9 cellular contexts compared by ENCODE assay signal in genomic region chr1:226723640-226724532, GRCh38. TPM values are rescaled to one million over a fixed set of nuclear protein-coding genes. Genes with fewer than 3 reads are reported as not detected.
A peak's percentile ranks its signal among the peaks of the same experiment; 100 is the strongest.
DNase-seq lines count a peak whose midpoint lies in the region; ATAC-seq and TF ChIP-seq lines count a peak whose summit lies in the region.
"Had no signal": no experiment of that assay in that cellular context is flagged by ENCODE, and none has a peak within 500 bp of the region (broad histone marks: within the 10 kb centered on the region; RNA-seq: fewer than 3 reads in every experiment).

No MANE protein-coding gene starts in this region.

- H3K9ac ChIP-seq in iPS-18a (ENCODE audit: low read length), result no peak overlapping the region

- H3K27me3 Mint-ChIP-seq in activated T-helper 2 cell treated with anti-CD3 and anti-CD28 coated beads, Interferon-gamma antibody, Interleukin-2, Interleukin-4, amounts not matched to agents 10 μg/mL and 5 μg/mL and 100 μg/mL, durations not matched to agents 14 hours and 24 hours and 36 hours (ENCODE audit: low read depth), result no peaks in the 10 kb centered on the region

- H3K9me3 ChIP-seq in iPS-18a (ENCODE audit: control insufficient read depth, low read depth, low read length) (no peaks in the 10 kb centered on the region), BE2C (no peaks in the 10 kb centered on the region)

- H3K27me3 ChIP-seq in iPS-18a (ENCODE audit: control insufficient read depth, insufficient read depth, low read length) (no peaks in the 10 kb centered on the region), BE2C (no peaks in the 10 kb centered on the region)

- H3K27ac ChIP-seq in iPS-18a (ENCODE audit: low read length) (no peak overlapping the region), temporal lobe (ENCODE audit: low read depth, low read length) (peak overlapping the region; percentile 28)

- H3K4me3 Mint-ChIP-seq in activated T-helper 2 cell treated with anti-CD3 and anti-CD28 coated beads, Interferon-gamma antibody, Interleukin-2, Interleukin-4, amounts not matched to agents 10 μg/mL and 5 μg/mL and 100 μg/mL, durations not matched to agents 14 hours and 24 hours and 36 hours (ENCODE audit: low read depth), result peak overlapping the region; percentile 64

- no peaks in the 10 kb centered on the region for H3K9me3 Mint-ChIP-seq in activated T-helper 2 cell treated with anti-CD3 and anti-CD28 coated beads, Interferon-gamma antibody, Interleukin-2, Interleukin-4, amounts not matched to agents 10 μg/mL and 5 μg/mL and 100 μg/mL, durations not matched to agents 14 hours and 24 hours and 36 hours

- H3K36me3 ChIP-seq in iPS-18a (ENCODE audit: control insufficient read depth, low read depth, low read length) (no peaks in the 10 kb centered on the region), BE2C (no peaks in the 10 kb centered on the region)

- peak; percentile 11 for ATAC-seq in GM21360 (IDR thresholded peaks at IDR 0.05; ENCODE audit: unreplicated experiment)
- ATAC-seq: Panc1 had no signal

- H3K36me3 Mint-ChIP-seq in activated T-helper 2 cell treated with anti-CD3 and anti-CD28 coated beads, Interferon-gamma antibody, Interleukin-2, Interleukin-4, amounts not matched to agents 10 μg/mL and 5 μg/mL and 100 μg/mL, durations not matched to agents 14 hours and 24 hours and 36 hours (ENCODE audit: low read depth), result peaks cover 69% of the 10 kb centered on the region

- TF ChIP-seq CTCF in BE2C (IDR thresholded peaks at IDR 0.05; ENCODE audit: low read depth, low read length), result no peak

- DNase-seq in NCI-H187 (lab: John Stamatoyannopoulos, UW), result peak; percentile 59 to 72
- no peak for DNase-seq in activated T-helper 2 cell treated with anti-CD3 and anti-CD28 coated beads, Interferon-gamma antibody, Interleukin-2, Interleukin-4, amounts not matched to agents 10 μg/mL and 5 μg/mL and 100 μg/mL, durations not matched to agents 14 hours and 24 hours and 36 hours (ENCODE audit: low spot score)
- no peak for DNase-seq in BE2C
- DNase-seq in NCI-H2029 treated with DMSO at 0.1 percent for 48 hours (lab: John Stamatoyannopoulos, UW), result no peak
- no peak for DNase-seq in stimulated activated naive CD4-positive, alpha-beta T cell treated with Interleukin-2 at 50 U/mL for 16 hours (lab: John Stamatoyannopoulos, UW)

- H3K4me3 ChIP-seq in iPS-18a (ENCODE audit: low read length) (peak overlapping the region; percentile 16), BE2C (ENCODE audit: low read depth, low read length) (no peak overlapping the region)

- peaks cover 70% of the 10 kb centered on the region for H3K4me1 Mint-ChIP-seq in activated T-helper 2 cell treated with anti-CD3 and anti-CD28 coated beads, Interferon-gamma antibody, Interleukin-2, Interleukin-4, amounts not matched to agents 10 μg/mL and 5 μg/mL and 100 μg/mL, durations not matched to agents 14 hours and 24 hours and 36 hours (ENCODE audit: low read depth)

- intact Hi-C loops in activated T-helper 2 cell treated with anti-CD3 and anti-CD28 coated beads, Interferon-gamma antibody, Interleukin-2, Interleukin-4, amounts not matched to agents 10 μg/mL and 5 μg/mL and 100 μg/mL, durations not matched to agents 14 hours and 24 hours and 36 hours (cut with micrococcal nuclease), result loop anchor here (1.0 kb wide), 1 partner anchor 11 kb away; no protein-coding TSS in a partner anchor

- peak overlapping the region; percentile 78 for H3K27ac Mint-ChIP-seq in activated T-helper 2 cell treated with anti-CD3 and anti-CD28 coated beads, Interferon-gamma antibody, Interleukin-2, Interleukin-4, amounts not matched to agents 10 μg/mL and 5 μg/mL and 100 μg/mL, durations not matched to agents 14 hours and 24 hours and 36 hours

- peaks cover 40% of the 10 kb centered on the region for H3K4me1 ChIP-seq in iPS-18a (ENCODE audit: control insufficient read depth, low read depth, low read length)
- H3K4me1 ChIP-seq in BE2C, result peaks cover 6% of the 10 kb centered on the region; the same call in 1 of the 2 replicates

RNA-seq across cellular contexts. Expression of gene ITPKB, which starts 15.2 kb away (rescaled TPM):
- 27.6 and 30.0 TPM in 2 replicates for total RNA-seq in activated T-helper 2 cell treated with anti-CD3 and anti-CD28 coated beads, Interferon-gamma antibody, Interleukin-2, Interleukin-4, amounts not matched to agents 10 μg/mL and 5 μg/mL and 100 μg/mL, durations not matched to agents 14 hours and 24 hours and 36 hours
- total RNA-seq in temporal lobe, result 6.1 TPM
- 0.25 TPM for polyA plus RNA-seq in BE2C (2012; ENCODE audit: insufficient read depth, insufficient read length, low read depth)

Comparison
In these comparisons a context has a peak if more than half of its experiments do, and no peak if none do; other contexts are left out.
1. DNase-seq: peak in NCI-H187 (2 of 2); none in activated T-helper 2 cell treated with anti-CD3 and anti-CD28 coated beads, Interferon-gamma antibody, Interleukin-2, Interleukin-4, amounts not matched to agents 10 μg/mL and 5 μg/mL and 100 μg/mL, durations not matched to agents 14 hours and 24 hours and 36 hours (single experiment), BE2C (single experiment), NCI-H2029 treated with DMSO at 0.1 percent for 48 hours (single experiment) and stimulated activated naive CD4-positive, alpha-beta T cell treated with Interleukin-2 at 50 U/mL for 16 hours (single experiment).